10 cellular contexts compared by ENCODE assay signal in the genomic region with DNA sequence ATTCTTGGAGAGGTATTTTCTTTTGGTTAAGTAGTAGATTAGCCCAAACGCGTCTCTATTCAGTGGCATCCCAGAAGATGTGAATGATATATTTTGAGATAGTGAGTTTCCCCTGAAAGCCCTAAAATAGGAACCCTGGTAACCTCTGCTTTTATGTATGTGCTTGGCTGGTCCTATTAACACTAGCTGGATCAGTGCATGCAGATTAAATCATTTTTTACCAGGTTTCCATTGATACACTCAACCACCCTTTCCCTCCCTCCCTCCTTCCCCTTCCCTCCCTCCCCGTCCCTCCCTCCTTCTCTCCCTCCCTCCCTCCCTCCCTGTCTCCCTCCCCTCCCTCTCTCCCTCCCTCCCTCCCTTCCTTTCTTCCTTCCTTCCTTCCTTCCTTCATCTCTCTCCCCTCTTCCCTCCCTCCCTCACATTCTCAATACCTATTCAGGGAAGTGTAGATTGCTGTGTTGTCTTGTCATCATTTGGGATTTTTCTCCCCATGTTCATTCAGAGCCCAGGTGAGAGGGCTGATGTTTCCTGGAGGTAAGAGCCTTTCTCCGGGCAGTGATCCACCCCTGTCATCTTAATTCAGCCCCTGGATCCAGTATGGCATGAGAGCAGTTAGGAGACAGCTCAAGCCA.
"Had no signal": no experiment of that assay in that cellular context is flagged by ENCODE, and none has a peak within 500 bp of the region (broad histone marks: within the 10 kb centered on the region; RNA-seq: fewer than 3 reads in every experiment).

No MANE protein-coding gene starts in this region.

- H2AFZ ChIP-seq: GM23248, GM23338 had no signal

- H3K4me1 ChIP-seq: HAP-1 had no signal

- H3K9ac ChIP-seq: GM23248 had no signal

- H3K4me2 ChIP-seq: GM23338 had no signal

- H3K36me3 ChIP-seq: HAP-1 had no signal

- DNase-seq: GM23248, GOT3, H7, HCEC 1CT, HFFc6 had no signal

- H3K27ac Mint-ChIP-seq: GM23338, HFFc6 had no signal

- H3K27ac ChIP-seq: GM23248 had no signal

- H3K9me3 Mint-ChIP-seq: GM23338 had no signal

- H3K4me1 Mint-ChIP-seq: GM23338 had no signal

- ATAC-seq: GM23338, HCT116 had no signal

- FAIRE-seq: H1, H54 had no signal

- H3K9me3 ChIP-seq: HAP-1 had no signal

- H3K4me3 ChIP-seq: GM23248, GM23338, HAP-1 had no signal

- H3K4me3 Mint-ChIP-seq: GM23338, HFFc6 had no signal
